ENCODE assay signal across 16 cellular contexts in the genomic region with DNA sequence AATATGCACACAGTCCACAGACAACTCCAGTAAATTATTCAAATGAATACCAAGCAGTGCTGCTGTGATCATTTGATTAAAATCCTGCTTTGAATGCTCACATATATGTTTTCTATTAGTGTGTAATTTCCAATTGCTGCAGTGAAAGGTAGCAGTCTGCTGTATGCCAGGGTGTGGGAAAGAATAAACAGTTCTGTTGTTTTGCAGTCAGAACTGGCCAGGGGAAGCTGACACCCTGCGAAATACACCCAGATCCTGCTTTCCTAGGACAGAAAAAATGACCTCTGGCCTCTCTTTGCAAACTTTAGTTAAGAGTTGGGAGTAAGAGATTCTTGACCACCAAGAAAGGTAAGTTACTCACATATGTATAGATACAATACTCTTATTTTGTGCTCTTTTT.
A peak's percentile ranks its signal among the peaks of the same experiment; 100 is the strongest.
DNase-seq lines count a peak whose midpoint lies in the region; ATAC-seq and FAIRE-seq lines count a peak whose summit lies in the region.
"Had no signal": no experiment of that assay in that cellular context is flagged by ENCODE, and none has a peak within 500 bp of the region (broad histone marks: within the 10 kb centered on the region; RNA-seq: fewer than 3 reads in every experiment).

No MANE protein-coding gene starts in this region.

- peaks cover 11% of the 10 kb centered on the region for H3K4me1 Mint-ChIP-seq in activated CD4-positive, alpha-beta T cell treated with anti-CD3 and anti-CD28 coated beads, Interleukin-2, amount 10 ng/mL, durations not matched to agents 24 days and 14 days
- H3K4me1 Mint-ChIP-seq in activated CD4-positive, alpha-beta T cell treated with anti-CD3 and anti-CD28 coated beads, Interleukin-2, amount 10 ng/mL, durations not matched to agents 7 days and 5 days: no peaks in the 10 kb centered on the region
- H3K4me1 Mint-ChIP-seq: CD14-positive monocyte; CD4-positive, alpha-beta memory T cell; H9 had no signal

- H3K9me3 Mint-ChIP-seq in activated CD4-positive, alpha-beta T cell treated with anti-CD3 and anti-CD28 coated beads, Interleukin-2, amount 10 ng/mL, durations not matched to agents 24 days and 14 days: peaks cover 23% of the 10 kb centered on the region
- H3K9me3 Mint-ChIP-seq in activated CD4-positive, alpha-beta T cell treated with anti-CD3 and anti-CD28 coated beads, Interleukin-2, amount 10 ng/mL, durations not matched to agents 7 days and 5 days: peaks cover 20% of the 10 kb centered on the region

- H3K4me3 Mint-ChIP-seq in activated CD4-positive, alpha-beta T cell treated with anti-CD3 and anti-CD28 coated beads, Interleukin-2, amount 10 ng/mL, durations not matched to agents 24 days and 14 days: no peak overlapping the region
- no peak overlapping the region for H3K4me3 Mint-ChIP-seq in activated CD4-positive, alpha-beta T cell treated with anti-CD3 and anti-CD28 coated beads, Interleukin-2, amount 10 ng/mL, durations not matched to agents 7 days and 5 days
- H3K4me3 Mint-ChIP-seq: CD14-positive monocyte; CD4-positive, alpha-beta memory T cell; H9 had no signal

- H3K27ac Mint-ChIP-seq in activated CD4-positive, alpha-beta T cell treated with anti-CD3 and anti-CD28 coated beads, Interleukin-2, amount 10 ng/mL, durations not matched to agents 24 days and 14 days: no peak overlapping the region
- H3K27ac Mint-ChIP-seq in activated CD4-positive, alpha-beta T cell treated with anti-CD3 and anti-CD28 coated beads, Interleukin-2, amount 10 ng/mL, durations not matched to agents 7 days and 5 days: no peak overlapping the region
- H3K27ac Mint-ChIP-seq: CD14-positive monocyte; CD4-positive, alpha-beta memory T cell; H9 had no signal

- H3K27me3 Mint-ChIP-seq in activated CD4-positive, alpha-beta T cell treated with anti-CD3 and anti-CD28 coated beads, Interleukin-2, amount 10 ng/mL, durations not matched to agents 24 days and 14 days: no peaks in the 10 kb centered on the region
- peaks cover 3% of the 10 kb centered on the region for H3K27me3 Mint-ChIP-seq in activated CD4-positive, alpha-beta T cell treated with anti-CD3 and anti-CD28 coated beads, Interleukin-2, amount 10 ng/mL, durations not matched to agents 7 days and 5 days
- H3K27me3 Mint-ChIP-seq: CD4-positive, alpha-beta memory T cell had no signal

- DNase-seq in activated CD4-positive, alpha-beta T cell treated with anti-CD3 and anti-CD28 coated beads, Interleukin-2, amount 10 ng/mL, durations not matched to agents 24 days and 14 days: peak; percentile 36
- DNase-seq in activated CD4-positive, alpha-beta T cell treated with anti-CD3 and anti-CD28 coated beads, Interleukin-2, amount 10 ng/mL, durations not matched to agents 7 days and 5 days: no peak
- DNase-seq in left lobe of liver (ENCODE audit: low spot score): no peak
- peak; percentile 60 for DNase-seq in pons (ENCODE audit: low spot score)
- DNase-seq in occipital lobe (lab: John Stamatoyannopoulos, UW): no peak
- no peak for DNase-seq in HTR-8/SVneo (ENCODE audit: insufficient read length, low spot score)
- DNase-seq: Calu3; CD4-positive, alpha-beta memory T cell; DND-41; EL; H9 had no signal

- CTCF ChIA-PET in activated CD4-positive, alpha-beta T cell treated with anti-CD3 and anti-CD28 coated beads, Interleukin-2, amount 10 ng/mL, durations not matched to agents 7 days and 5 days (lab: Charles Lee): no interaction called here

- ATAC-seq in left lobe of liver (peak; percentile 82), GM21515 (IDR thresholded peaks at IDR 0.05; ENCODE audit: unreplicated experiment) (no peak)
- ATAC-seq: A549, GM12878 had no signal

- FAIRE-seq in HTR-8/SVneo (lab: Jason Lieb, UNC): no peak
- FAIRE-seq: A549, GM12878, H1 had no signal

- POLR2A ChIA-PET in activated CD4-positive, alpha-beta T cell treated with anti-CD3 and anti-CD28 coated beads, Interleukin-2, amount 10 ng/mL, durations not matched to agents 7 days and 5 days (lab: Charles Lee): no interaction called here

- peaks cover 10% of the 10 kb centered on the region for H3K36me3 Mint-ChIP-seq in activated CD4-positive, alpha-beta T cell treated with anti-CD3 and anti-CD28 coated beads, Interleukin-2, amount 10 ng/mL, durations not matched to agents 24 days and 14 days (ENCODE audit: low read depth)
- peaks cover 8% of the 10 kb centered on the region for H3K36me3 Mint-ChIP-seq in activated CD4-positive, alpha-beta T cell treated with anti-CD3 and anti-CD28 coated beads, Interleukin-2, amount 10 ng/mL, durations not matched to agents 7 days and 5 days (ENCODE audit: low read depth)
- H3K36me3 Mint-ChIP-seq: CD14-positive monocyte had no signal

- intact Hi-C loops in activated CD4-positive, alpha-beta T cell treated with anti-CD3 and anti-CD28 coated beads, Interleukin-2, amount 10 ng/mL, durations not matched to agents 24 days and 14 days (cut with micrococcal nuclease): no loop called here

Comparison
In these comparisons a context has a peak if more than half of its experiments do, and no peak if none do; other contexts are left out.
1. DNase-seq: peak in activated CD4-positive, alpha-beta T cell treated with anti-CD3 and anti-CD28 coated beads, Interleukin-2, amount 10 ng/mL, durations not matched to agents 24 days and 14 days (single experiment) and pons (single experiment); none in activated CD4-positive, alpha-beta T cell treated with anti-CD3 and anti-CD28 coated beads, Interleukin-2, amount 10 ng/mL, durations not matched to agents 7 days and 5 days (single experiment), left lobe of liver (single experiment), occipital lobe (single experiment) and HTR-8/SVneo (single experiment).